In the genomic region with DNA sequence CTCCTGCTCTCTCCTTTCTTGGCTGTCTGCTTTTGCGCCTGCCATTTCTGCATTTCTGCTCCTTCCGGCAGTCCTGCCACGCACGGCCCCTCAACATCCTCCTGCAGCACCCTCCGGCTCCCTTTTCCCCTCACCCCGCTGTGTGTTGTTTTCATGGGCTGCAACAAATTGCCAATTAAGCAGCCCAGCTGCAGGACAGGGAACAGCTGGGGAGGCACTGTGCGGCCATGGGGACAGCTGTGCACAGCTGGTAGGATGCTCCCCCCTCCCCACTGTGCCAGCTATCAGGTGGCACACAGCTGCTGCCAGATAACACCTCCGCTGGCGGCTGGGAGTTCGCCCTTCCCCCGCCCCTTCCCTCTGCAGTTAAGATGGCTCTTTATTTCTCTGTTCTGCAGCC, we compare ENCODE assay signal across 17 cellular contexts. TPM values are rescaled to one million over a fixed set of nuclear protein-coding genes. Genes with fewer than 3 reads are reported as not detected.
DNase-seq lines count a peak whose midpoint lies in the region; ATAC-seq and TF ChIP-seq lines count a peak whose summit lies in the region.
"Had no signal": no experiment of that assay in that cellular context is flagged by ENCODE, and none has a peak within 500 bp of the region (broad histone marks: within the 10 kb centered on the region; RNA-seq: fewer than 3 reads in every experiment).

No MANE protein-coding gene starts in this region.

- H3K4me1 ChIP-seq in heart left ventricle (peaks cover 5 to 65% (median 44%) of the 10 kb centered on the region in 12 donors), vagina (peaks cover 84% of the 10 kb centered on the region), testis (peaks cover 40% of the 10 kb centered on the region)

- H3K27me3 ChIP-seq in heart left ventricle, result no peaks in the 10 kb centered on the region
- no peaks in the 10 kb centered on the region for H3K27me3 ChIP-seq in dorsolateral prefrontal cortex
- H3K27me3 ChIP-seq in vagina, result no peaks in the 10 kb centered on the region
- H3K27me3 ChIP-seq in testis, result no peaks in the 10 kb centered on the region
- H3K27me3 ChIP-seq: body of pancreas had no signal

- H3K4me3 ChIP-seq in heart left ventricle (no peak overlapping the region), dorsolateral prefrontal cortex (peak overlapping the region in 20 of 59 donors; percentile 1 to 47 (median 17)), vagina (no peak overlapping the region), testis (no peak overlapping the region)
- H3K4me3 ChIP-seq: body of pancreas had no signal

- H3K9me3 Mint-ChIP-seq in nephron, result no peaks in the 10 kb centered on the region
- H3K9me3 Mint-ChIP-seq: memory B cell; T-helper 1 cell treated with Interleukin-12 subunit alpha and Interleukin-12 subunit beta and Interleukin-4 antibody, amounts not matched to agents 30 μg/mL and 1 μg/mL, for 36 hours had no signal

- peaks cover 50% of the 10 kb centered on the region for H3K4me1 Mint-ChIP-seq in nephron
- H3K4me1 Mint-ChIP-seq: memory B cell had no signal

- intact Hi-C loops in heart left ventricle (cut with DNase I) (no loop called here), cardiac septum (cut with DNase I) (no loop called here), dorsolateral prefrontal cortex (cut with DNase I) (no loop called here), vagina (cut with DNase I) (no loop called here), testis (cut with DNase I; ENCODE audit: low total_unique reads) (no loop called here)

- no peak for TF ChIP-seq POLR2A in heart left ventricle (IDR thresholded peaks at IDR 0.05)
- no peak for TF ChIP-seq POLR2A in vagina (IDR thresholded peaks at IDR 0.05)
- no peak for TF ChIP-seq POLR2A in testis (IDR thresholded peaks at IDR 0.05)

- H3K4me3 Mint-ChIP-seq in nephron, result peak overlapping the region in 2 of 3 experiments; percentile 59 to 66
- H3K4me3 Mint-ChIP-seq: memory B cell; T-helper 1 cell treated with Interleukin-12 subunit alpha and Interleukin-12 subunit beta and Interleukin-4 antibody, amounts not matched to agents 30 μg/mL and 1 μg/mL, for 36 hours had no signal

- H3K36me3 Mint-ChIP-seq in nephron (ENCODE audit: low read depth), result no peaks in the 10 kb centered on the region
- H3K36me3 Mint-ChIP-seq: memory B cell had no signal

- DNase-seq in heart left ventricle, result peak in 1 of 5 donors; percentile 29
- DNase-seq in cardiac septum (ENCODE audit: low spot score), result no peak
- peak in 7 of 10 donors; percentile 52 to 79 (median 72) for DNase-seq in dorsolateral prefrontal cortex
- no peak for DNase-seq in vagina (ENCODE audit: extremely low spot score in 2 of 2)
- DNase-seq in testis, result no peak
- DNase-seq: ACHN; activated CD4-positive, alpha-beta T cell treated with anti-CD3 and anti-CD28 coated beads, Interleukin-2, amount 50 U/mL, for 48 hours; activated effector memory CD4-positive, alpha-beta T cell treated with Interleukin-2 at 50 U/mL for 16 hours; body of pancreas; Kasumi-1; NCI-H226 had no signal

- 63 to 68% (median 65%) methylated on average over 11 of the region's 11 CpGs for WGBS in heart left ventricle, 4 donors
- WGBS in testis, 2 donors, result 60 to 66% methylated on average over 11 of the region's 11 CpGs

- TF ChIP-seq CTCF in heart left ventricle (IDR thresholded peaks at IDR 0.05), result no peak
- no peak for TF ChIP-seq CTCF in dorsolateral prefrontal cortex (IDR thresholded peaks at IDR 0.05 in 54 of 56, conservative IDR thresholded peaks at IDR 0.05 in 2 of 56; ENCODE audit: low read depth in 1 of 56, partially characterized antibody in 56 of 56)
- TF ChIP-seq CTCF in nephron (IDR thresholded peaks at IDR 0.05; ENCODE audit: unreplicated experiment in 3 of 3), result no peak
- no peak for TF ChIP-seq CTCF in vagina (IDR thresholded peaks at IDR 0.05)
- TF ChIP-seq CTCF in testis (IDR thresholded peaks at IDR 0.05), result no peak

- H3K36me3 ChIP-seq in heart left ventricle (peaks cover 0 to 66% (median 30%) of the 10 kb centered on the region in 9 donors), vagina (peaks cover 0 to 42% of the 10 kb centered on the region in 2 donors), testis (ENCODE audit: low read depth, missing control alignments) (no peaks in the 10 kb centered on the region)

- H3K27ac ChIP-seq in heart left ventricle (peak overlapping the region in 8 of 12 donors; percentile 42 to 88 (median 74)), dorsolateral prefrontal cortex (peak overlapping the region; percentile 84 to 100 (median 98)), vagina (peak overlapping the region; percentile 77), testis (no peak overlapping the region)
- H3K27ac ChIP-seq: body of pancreas had no signal

- H3K9me3 ChIP-seq in heart left ventricle (no peaks in the 10 kb centered on the region), vagina (no peaks in the 10 kb centered on the region), testis (no peaks in the 10 kb centered on the region)
- H3K9me3 ChIP-seq: body of pancreas had no signal

- H3K27ac Mint-ChIP-seq in nephron, result peak overlapping the region; percentile 84 to 98 (median 92)
- H3K27ac Mint-ChIP-seq: memory B cell; T-helper 1 cell treated with Interleukin-12 subunit alpha and Interleukin-12 subunit beta and Interleukin-4 antibody, amounts not matched to agents 30 μg/mL and 1 μg/mL, for 36 hours had no signal

- ATAC-seq in heart left ventricle (no peak), GM18873 (IDR thresholded peaks at IDR 0.05; ENCODE audit: low FRiP score, unreplicated experiment) (no peak), GM19324 (IDR thresholded peaks at IDR 0.05; ENCODE audit: low FRiP score, unreplicated experiment) (no peak)
- ATAC-seq: body of pancreas had no signal

- H3K27me3 Mint-ChIP-seq in nephron (ENCODE audit: low read depth), result peaks cover 37% of the 10 kb centered on the region

RNA-seq across cellular contexts. Expression of gene LYL1, which starts 25.4 kb away (rescaled TPM):
- total RNA-seq in heart left ventricle (10 to 100 TPM in 3 of 9 donors, 1 to 10 TPM in 6; 5.2 to 19.1 (median 8.3) TPM), cardiac septum (9.4 TPM), dorsolateral prefrontal cortex (10 to 100 TPM in 2 of 120 experiments, 1 to 10 TPM in 118; 1.0 to 11.8 (median 4.5) TPM), vagina (11.5 TPM), testis (10 to 100 TPM; 15.9 to 35.8 TPM)
- polyA plus RNA-seq in heart left ventricle (1 to 10 TPM; 7.7 to 8.4 TPM), testis (ENCODE audit: insufficient read depth, low read depth, low replicate concordance) (21.9 TPM)
- total RNA-seq: osteocyte had no signal

RNA-seq across cellular contexts. Expression of gene TRMT1, which starts 39.3 kb away (rescaled TPM):
- total RNA-seq in heart left ventricle, result 10 to 100 TPM; 15.1 to 22.6 (median 16.2) TPM
- polyA plus RNA-seq in heart left ventricle, result 10 to 100 TPM; 26.4 to 32.4 TPM
- 17.5 TPM for total RNA-seq in cardiac septum
- 10 to 100 TPM; 30.6 to 70.9 (median 40.8) TPM for total RNA-seq in dorsolateral prefrontal cortex
- 28.0 TPM for total RNA-seq in vagina
- 10 to 100 TPM; 44.8 to 50.0 TPM for total RNA-seq in testis
- polyA plus RNA-seq in testis (ENCODE audit: insufficient read depth, low read depth, low replicate concordance), result 35.9 TPM

RNA-seq across cellular contexts. Expression of gene NACC1, which starts 40.8 kb away (rescaled TPM):
- total RNA-seq in heart left ventricle, result 10 to 100 TPM; 28.7 to 88.2 (median 41.8) TPM
- polyA plus RNA-seq in heart left ventricle, result 10 to 100 TPM; 49.6 to 74.2 TPM
- total RNA-seq in cardiac septum, result 33.8 TPM
- 100 to 1,000 TPM in 5 of 120 experiments, 10 to 100 TPM in 115; 54.8 to 122 (median 79.3) TPM for total RNA-seq in dorsolateral prefrontal cortex
- 22.6 TPM for total RNA-seq in vagina
- 100 to 1,000 TPM in 1 of 2 donors, 10 to 100 TPM in 1; 75.9 to 102 TPM for total RNA-seq in testis
- polyA plus RNA-seq in testis (ENCODE audit: insufficient read depth, low read depth, low replicate concordance), result 38.2 TPM

Comparison
In these comparisons a context has a peak if more than half of its experiments do, and no peak if none do; other contexts are left out.
1. DNase-seq: peak in dorsolateral prefrontal cortex (7 of 10); none in cardiac septum (single experiment), vagina (0 of 2) and testis (single experiment).
2. H3K27ac ChIP-seq: peak in heart left ventricle (8 of 12), dorsolateral prefrontal cortex (59 of 59) and vagina (single experiment); none in testis (0 of 2).